In the genomic region with DNA sequence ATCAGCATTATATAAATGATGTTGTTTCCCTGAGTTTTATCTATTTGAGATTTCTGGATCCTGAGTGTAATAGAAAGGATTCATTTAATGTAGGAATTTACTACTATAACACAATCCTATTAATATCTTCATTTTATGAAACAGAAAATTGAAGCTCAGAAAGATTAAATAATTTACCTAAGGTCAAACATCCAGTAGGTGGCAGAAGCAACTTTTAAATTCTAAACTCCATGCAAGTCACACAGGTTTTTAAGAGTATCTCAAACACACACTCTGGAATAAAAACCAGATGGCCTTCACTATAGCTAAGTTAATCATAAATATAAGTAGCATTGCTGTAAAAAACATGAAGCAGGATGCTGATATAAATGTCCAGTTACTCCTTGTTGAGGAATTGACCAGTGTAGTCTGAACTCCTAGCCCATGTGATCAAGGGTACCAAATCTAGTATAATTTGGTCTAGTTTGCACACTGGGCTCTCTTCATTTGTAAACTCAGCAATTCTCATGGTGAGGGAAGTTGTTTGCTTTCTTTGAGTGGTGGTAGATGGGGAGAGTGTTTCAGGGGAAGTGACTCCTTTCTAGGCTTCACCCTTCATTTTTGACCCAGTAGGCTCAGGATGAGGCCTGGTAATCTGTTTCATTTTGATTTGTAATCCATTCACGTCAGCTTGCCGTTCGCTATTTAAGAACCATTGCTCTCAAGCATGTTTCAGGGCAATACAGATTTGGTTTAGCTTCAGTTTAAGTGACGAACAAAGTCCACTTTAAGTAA, we compare ENCODE assay signal across 8 cellular contexts. TPM values are rescaled to one million over a fixed set of nuclear protein-coding genes. Genes with fewer than 3 reads are reported as not detected.
A peak's percentile ranks its signal among the peaks of the same experiment; 100 is the strongest.
DNase-seq lines count a peak whose midpoint lies in the region; ATAC-seq, FAIRE-seq and TF ChIP-seq lines count a peak whose summit lies in the region.

No MANE protein-coding gene starts in this region.

- ATAC-seq in left cardiac atrium (peak; percentile 64 to 73), GM18505 (IDR thresholded peaks at IDR 0.05; ENCODE audit: unreplicated experiment) (no peak)
- ATAC-seq in activated T-cell treated with anti-CD3 and anti-CD28 coated beads, Interleukin-2, amount 50 U/mL, for 72 hours (replicated peaks in 1 of 2) = no peak

- TF ChIP-seq POLR2A in GM18505 (IDR thresholded peaks at IDR 0.05; ENCODE audit: borderline replicate concordance, extremely low read depth, insufficient read depth, insufficient read length) = no peak

- H3K4me3 Mint-ChIP-seq in activated T-cell treated with anti-CD3 and anti-CD28 coated beads, Interleukin-2, amount 50 U/mL, for 72 hours = no peak overlapping the region

- FAIRE-seq in TTC549 (lab: Jason Lieb, UNC) = peak; percentile 96

- H3K27ac Mint-ChIP-seq in activated T-cell treated with anti-CD3 and anti-CD28 coated beads, Interleukin-2, amount 50 U/mL, for 72 hours = no peak overlapping the region

- DNase-seq in NCI-H1417 (lab: John Stamatoyannopoulos, UW) = peak in 2 of 3 experiments; percentile 46 to 74
- DNase-seq in NCI-H1417 treated with DMSO at 0.1 percent for 48 hours (lab: John Stamatoyannopoulos, UW) = no peak
- no peak for DNase-seq in left cardiac atrium
- DNase-seq in superior temporal gyrus (ENCODE audit: extremely low spot score) = peak; percentile 71
- DNase-seq in NCI-H1048 (lab: John Stamatoyannopoulos, UW) = no peak
- DNase-seq in activated T-cell treated with anti-CD3 and anti-CD28 coated beads, Interleukin-2, amount 50 U/mL, for 72 hours = no peak

- H3K9me3 Mint-ChIP-seq in activated T-cell treated with anti-CD3 and anti-CD28 coated beads, Interleukin-2, amount 50 U/mL, for 72 hours = peaks cover 0 to 1% of the 10 kb centered on the region in 2 donors

- H3K27me3 Mint-ChIP-seq in activated T-cell treated with anti-CD3 and anti-CD28 coated beads, Interleukin-2, amount 50 U/mL, for 72 hours (ENCODE audit: low read depth) = no peaks in the 10 kb centered on the region

- H3K36me3 Mint-ChIP-seq in activated T-cell treated with anti-CD3 and anti-CD28 coated beads, Interleukin-2, amount 50 U/mL, for 72 hours (ENCODE audit: insufficient read depth in 2 of 2) = no peaks in the 10 kb centered on the region

- intact Hi-C loops in left cardiac atrium (cut with DNase I) = loop anchor here (2.0 to 10.0 kb wide), 2 partner anchors 107 to 143 kb away; no protein-coding TSS in a partner anchor

- no peaks in the 10 kb centered on the region for H3K4me1 Mint-ChIP-seq in activated T-cell treated with anti-CD3 and anti-CD28 coated beads, Interleukin-2, amount 50 U/mL, for 72 hours (ENCODE audit: low read depth)

RNA-seq across cellular contexts. Expression of a gene that starts 9.3 kb away (rescaled TPM):
- total RNA-seq in left cardiac atrium = 1 to 10 TPM; 1.4 to 1.7 TPM
- not detected for total RNA-seq in activated T-cell treated with anti-CD3 and anti-CD28 coated beads, Interleukin-2, amount 50 U/mL, for 72 hours

Comparison
In these comparisons a context has a peak if more than half of its experiments do, and no peak if none do; other contexts are left out.
1. DNase-seq: peak in NCI-H1417 (2 of 3) and superior temporal gyrus (single experiment); none in NCI-H1417 treated with DMSO at 0.1 percent for 48 hours (single experiment), left cardiac atrium (single experiment), NCI-H1048 (single experiment) and activated T-cell treated with anti-CD3 and anti-CD28 coated beads, Interleukin-2, amount 50 U/mL, for 72 hours (0 of 2).
2. ATAC-seq: peak in left cardiac atrium (2 of 2); none in activated T-cell treated with anti-CD3 and anti-CD28 coated beads, Interleukin-2, amount 50 U/mL, for 72 hours (0 of 2) and GM18505 (single experiment).